In the genomic region with DNA sequence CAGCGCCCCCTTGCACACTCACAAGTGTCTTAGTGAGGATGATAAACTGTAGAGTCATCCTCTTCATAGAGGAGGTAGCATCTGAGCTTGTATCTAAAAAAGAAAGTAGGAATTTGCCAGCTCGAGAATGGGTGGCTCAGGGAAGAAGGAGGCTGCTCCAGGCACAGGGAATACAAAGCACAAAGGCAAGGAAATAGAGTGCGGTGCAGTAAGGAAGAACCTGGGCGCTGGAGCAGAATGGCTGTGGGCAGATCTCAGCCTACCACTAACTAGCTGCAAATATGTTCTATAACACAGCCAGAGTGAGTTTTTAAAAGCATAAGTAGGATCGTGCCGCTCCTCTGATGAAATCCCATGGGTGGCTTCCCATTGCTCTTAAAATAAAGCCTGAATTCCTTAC, we compare ENCODE assay signal across 23 cellular contexts.
"Had no signal": no experiment of that assay in that cellular context is flagged by ENCODE, and none has a peak within 500 bp of the region (broad histone marks: within the 10 kb centered on the region; RNA-seq: fewer than 3 reads in every experiment).

No MANE protein-coding gene starts in this region.

- H3K9me3 Mint-ChIP-seq: activated B cell treated with CpG ODN at 0.5 μM for 24 hours; activated CD4-positive, alpha-beta T cell treated with anti-CD3 and anti-CD28 coated beads, Interleukin-2, amount 10 ng/mL, durations not matched to agents 24 days and 14 days; activated naive CD4-positive, alpha-beta T cell treated with anti-CD3 and anti-CD28 coated beads, Interleukin-2, amount 50 U/mL, for 72 hours; activated naive CD8-positive, alpha-beta T cell treated with anti-CD3 and anti-CD28 coated beads, Interleukin-2, amount 50 U/mL, for 24 hours; activated T-cell treated with anti-CD3 and anti-CD28 coated beads, Interleukin-2, amount 50 U/mL, for 24 hours; activated T-helper 1 cell treated with anti-CD3 and anti-CD28 coated beads, Interleukin-12 subunit alpha, Interleukin-12 subunit beta, Interleukin-2, Interleukin-4 antibody, amounts not matched to agents 30 ng/mL and 10 ng/mL and 1 ng/mL, durations not matched to agents 14 hours and 24 hours and 36 hours; brain; T-helper 1 cell treated with Interleukin-12 subunit alpha and Interleukin-12 subunit beta and Interleukin-4 antibody, amounts not matched to agents 30 μg/mL and 1 μg/mL, for 36 hours had no signal

- H3K4me1 Mint-ChIP-seq: activated B cell treated with CpG ODN at 0.5 μM for 24 hours; activated CD4-positive, alpha-beta T cell treated with anti-CD3 and anti-CD28 coated beads, Interleukin-2, amount 10 ng/mL, durations not matched to agents 24 days and 14 days; activated CD8-positive, alpha-beta memory T cell treated with anti-CD3 and anti-CD28 coated beads, Interleukin-2, amount 10 ng/mL, durations not matched to agents 7 days and 5 days; activated naive CD8-positive, alpha-beta T cell treated with anti-CD3 and anti-CD28 coated beads, Interleukin-2, amount 50 U/mL, for 24 hours; brain had no signal

- H3K27ac Mint-ChIP-seq: activated B cell treated with CpG ODN at 0.5 μM for 24 hours; activated CD4-positive, alpha-beta T cell treated with anti-CD3 and anti-CD28 coated beads, Interleukin-2, amount 10 ng/mL, durations not matched to agents 24 days and 14 days; activated CD8-positive, alpha-beta memory T cell treated with anti-CD3 and anti-CD28 coated beads, Interleukin-2, amount 10 ng/mL, durations not matched to agents 7 days and 5 days; activated naive CD4-positive, alpha-beta T cell treated with anti-CD3 and anti-CD28 coated beads, Interleukin-2, amount 50 U/mL, for 72 hours; activated naive CD8-positive, alpha-beta T cell treated with anti-CD3 and anti-CD28 coated beads, Interleukin-2, amount 50 U/mL, for 24 hours; activated T-cell treated with anti-CD3 and anti-CD28 coated beads, Interleukin-2, amount 50 U/mL, for 24 hours; activated T-helper 1 cell treated with anti-CD3 and anti-CD28 coated beads, Interleukin-12 subunit alpha, Interleukin-12 subunit beta, Interleukin-2, Interleukin-4 antibody, amounts not matched to agents 30 ng/mL and 10 ng/mL and 1 ng/mL, durations not matched to agents 14 hours and 24 hours and 36 hours; T-helper 1 cell treated with Interleukin-12 subunit alpha and Interleukin-12 subunit beta and Interleukin-4 antibody, amounts not matched to agents 30 μg/mL and 1 μg/mL, for 36 hours had no signal

- H3K27me3 Mint-ChIP-seq: activated B cell treated with CpG ODN at 0.5 μM for 24 hours; activated CD4-positive, alpha-beta T cell treated with anti-CD3 and anti-CD28 coated beads, Interleukin-2, amount 10 ng/mL, durations not matched to agents 24 days and 14 days; activated CD8-positive, alpha-beta memory T cell treated with anti-CD3 and anti-CD28 coated beads, Interleukin-2, amount 10 ng/mL, durations not matched to agents 7 days and 5 days; activated naive CD8-positive, alpha-beta T cell treated with anti-CD3 and anti-CD28 coated beads, Interleukin-2, amount 50 U/mL, for 24 hours; activated T-cell treated with anti-CD3 and anti-CD28 coated beads, Interleukin-2, amount 50 U/mL, for 24 hours; brain had no signal

- H3K36me3 Mint-ChIP-seq: activated CD8-positive, alpha-beta memory T cell treated with anti-CD3 and anti-CD28 coated beads, Interleukin-2, amount 10 ng/mL, durations not matched to agents 7 days and 5 days; activated naive CD4-positive, alpha-beta T cell treated with anti-CD3 and anti-CD28 coated beads, Interleukin-2, amount 50 U/mL, for 72 hours; brain had no signal

- DNase-seq: activated B cell treated with CpG ODN at 0.5 μM for 24 hours; activated CD4-positive, alpha-beta T cell treated with anti-CD3 and anti-CD28 coated beads for 1 hour; activated CD4-positive, alpha-beta T cell treated with anti-CD3 and anti-CD28 coated beads, Interleukin-2, amount 10 ng/mL, durations not matched to agents 24 days and 14 days; activated CD4-positive, alpha-beta T cell treated with anti-CD3 and anti-CD28 coated beads, Interleukin-2, amount 50 U/mL, for 48 hours; activated CD8-positive, alpha-beta memory T cell treated with anti-CD3 and anti-CD28 coated beads, Interleukin-2, amount 10 ng/mL, durations not matched to agents 7 days and 5 days; activated effector memory CD4-positive, alpha-beta T cell treated with Interleukin-2 at 50 U/mL for 16 hours; activated naive CD4-positive, alpha-beta T cell; activated naive CD8-positive, alpha-beta T cell treated with anti-CD3 and anti-CD28 coated beads, Interleukin-2, amount 50 U/mL, for 24 hours; activated T-cell treated with anti-CD3 and anti-CD28 coated beads, Interleukin-2, amount 50 U/mL, for 24 hours; amniotic stem cell; KG1; NCI-H1048; NCI-H146; NCI-H187 treated with DMSO at 0.1 percent for 48 hours; NCI-H2081 treated with DMSO at 0.1 percent for 48 hours; NCI-H446; NCI-H524; PC-3; SHP77 treated with DMSO at 0.1 percent for 48 hours had no signal

- H3K4me3 Mint-ChIP-seq: activated B cell treated with CpG ODN at 0.5 μM for 24 hours; activated CD4-positive, alpha-beta T cell treated with anti-CD3 and anti-CD28 coated beads, Interleukin-2, amount 10 ng/mL, durations not matched to agents 24 days and 14 days; activated CD8-positive, alpha-beta memory T cell treated with anti-CD3 and anti-CD28 coated beads, Interleukin-2, amount 10 ng/mL, durations not matched to agents 7 days and 5 days; activated naive CD8-positive, alpha-beta T cell treated with anti-CD3 and anti-CD28 coated beads, Interleukin-2, amount 50 U/mL, for 24 hours; activated T-cell treated with anti-CD3 and anti-CD28 coated beads, Interleukin-2, amount 50 U/mL, for 24 hours; activated T-helper 1 cell treated with anti-CD3 and anti-CD28 coated beads, Interleukin-12 subunit alpha, Interleukin-12 subunit beta, Interleukin-2, Interleukin-4 antibody, amounts not matched to agents 30 ng/mL and 10 ng/mL and 1 ng/mL, durations not matched to agents 14 hours and 24 hours and 36 hours; brain; T-helper 1 cell treated with Interleukin-12 subunit alpha and Interleukin-12 subunit beta and Interleukin-4 antibody, amounts not matched to agents 30 μg/mL and 1 μg/mL, for 36 hours had no signal
